Comparison of ENCODE assay signal across 25 cellular contexts in genomic region chr12:44159870-44160269, GRCh38.
"Had no signal": no experiment of that assay in that cellular context is flagged by ENCODE, and none has a peak within 500 bp of the region (broad histone marks: within the 10 kb centered on the region; RNA-seq: fewer than 3 reads in every experiment).

No MANE protein-coding gene starts in this region.

- H3K27me3 Mint-ChIP-seq: naive thymus-derived CD8-positive, alpha-beta T cell; progenitor cell of endocrine pancreas; stimulated activated memory B cell treated with anti-CD40 and anti-IgM and Interleukin-4, amounts not matched to agents 10 μg/mL and 1 μg/mL and 100 μg/mL, for 72 hours; stimulated activated naive CD8-positive, alpha-beta T cell treated with anti-CD3 and anti-CD28 coated beads, Interleukin-15, amount 100 ng/mL, for 72 hours had no signal

- H3K4me2 ChIP-seq: neural progenitor cell, smooth muscle cell had no signal

- DNase-seq: hippocampal formation; kidney glomerular epithelial cell; left cardiac atrium; lower lobe of right lung; mammary epithelial cell; mesenchymal stem cell; naive thymus-derived CD8-positive, alpha-beta T cell; ovary; right lobe of liver; stimulated activated CD4-positive, alpha-beta T cell treated with anti-CD3 and anti-CD28 coated beads, Interleukin-1b, Interleukin-23, amount 100 ng/mL, for 48 hours; stimulated activated CD4-positive, alpha-beta T cell treated with anti-CD3 and anti-CD28 coated beads, Interleukin-2, amount 100 ng/mL, for 48 hours; stimulated activated CD4-positive, alpha-beta T cell treated with anti-CD3 and anti-CD28 coated beads, Interleukin-4, amount 100 ng/mL, for 4 hours; stimulated activated CD8-positive, alpha-beta memory T cell treated with anti-CD3 and anti-CD28 coated beads, Interleukin-4, amount 100 ng/mL, for 48 hours; stimulated activated naive CD4-positive, alpha-beta T cell treated with Interleukin-2 at 50 U/mL for 16 hours; stimulated activated naive CD8-positive, alpha-beta T cell treated with anti-CD3 and anti-CD28 coated beads, Interleukin-15, amount 100 ng/mL, for 72 hours; testis; thyroid gland; transverse colon; upper lobe of left lung had no signal

- H3K36me3 Mint-ChIP-seq: naive thymus-derived CD8-positive, alpha-beta T cell; neural progenitor cell; stimulated activated memory B cell treated with anti-CD40 and anti-IgM and Interleukin-4, amounts not matched to agents 10 μg/mL and 1 μg/mL and 100 μg/mL, for 72 hours had no signal

- ATAC-seq: left cardiac atrium; lower lobe of right lung; naive thymus-derived CD8-positive, alpha-beta T cell; stimulated activated memory B cell treated with anti-CD40 and anti-IgM and Interleukin-4, amounts not matched to agents 10 μg/mL and 1 μg/mL and 100 μg/mL, for 72 hours; stimulated activated naive CD8-positive, alpha-beta T cell treated with anti-CD3 and anti-CD28 coated beads, Interleukin-15, amount 100 ng/mL, for 72 hours had no signal

- H3K9ac ChIP-seq: neural progenitor cell had no signal

- H3K9me3 ChIP-seq: lower lobe of right lung, ovary, right atrium auricular region, right lobe of liver, testis, thyroid gland, transverse colon, upper lobe of left lung had no signal

- H3K27me3 ChIP-seq: neural progenitor cell, ovary, right atrium auricular region, right lobe of liver, testis, thyroid gland, transverse colon, upper lobe of left lung had no signal

- H3K36me3 ChIP-seq: lower lobe of right lung, neural progenitor cell, ovary, right atrium auricular region, right lobe of liver, thyroid gland, transverse colon, upper lobe of left lung had no signal

- H3K4me3 ChIP-seq: lower lobe of right lung, neural progenitor cell, ovary, right atrium auricular region, right lobe of liver, smooth muscle cell, testis, thyroid gland, transverse colon, upper lobe of left lung had no signal

- H3K4me1 Mint-ChIP-seq: naive thymus-derived CD8-positive, alpha-beta T cell; stimulated activated naive CD8-positive, alpha-beta T cell treated with anti-CD3 and anti-CD28 coated beads, Interleukin-15, amount 100 ng/mL, for 72 hours had no signal

- H3K9me3 Mint-ChIP-seq: naive thymus-derived CD8-positive, alpha-beta T cell; nephron; neural progenitor cell; stimulated activated memory B cell treated with anti-CD40 and anti-IgM and Interleukin-4, amounts not matched to agents 10 μg/mL and 1 μg/mL and 100 μg/mL, for 72 hours; stimulated activated naive CD8-positive, alpha-beta T cell treated with anti-CD3 and anti-CD28 coated beads, Interleukin-15, amount 100 ng/mL, for 72 hours had no signal

- H3K4me3 Mint-ChIP-seq: naive thymus-derived CD8-positive, alpha-beta T cell; nephron; neural progenitor cell; stimulated activated memory B cell treated with anti-CD40 and anti-IgM and Interleukin-4, amounts not matched to agents 10 μg/mL and 1 μg/mL and 100 μg/mL, for 72 hours; stimulated activated naive CD8-positive, alpha-beta T cell treated with anti-CD3 and anti-CD28 coated beads, Interleukin-15, amount 100 ng/mL, for 72 hours had no signal

- H3K4me1 ChIP-seq: lower lobe of right lung, testis, thyroid gland, transverse colon, upper lobe of left lung had no signal

- H3K27ac Mint-ChIP-seq: naive thymus-derived CD8-positive, alpha-beta T cell; nephron; neural progenitor cell; progenitor cell of endocrine pancreas; stimulated activated memory B cell treated with anti-CD40 and anti-IgM and Interleukin-4, amounts not matched to agents 10 μg/mL and 1 μg/mL and 100 μg/mL, for 72 hours; stimulated activated naive CD8-positive, alpha-beta T cell treated with anti-CD3 and anti-CD28 coated beads, Interleukin-15, amount 100 ng/mL, for 72 hours had no signal

- H3K27ac ChIP-seq: lower lobe of right lung, neural progenitor cell, ovary, right atrium auricular region, right lobe of liver, testis, thyroid gland, transverse colon, upper lobe of left lung had no signal
